Comparison of ENCODE assay signal across 2 cellular contexts in the genomic region with DNA sequence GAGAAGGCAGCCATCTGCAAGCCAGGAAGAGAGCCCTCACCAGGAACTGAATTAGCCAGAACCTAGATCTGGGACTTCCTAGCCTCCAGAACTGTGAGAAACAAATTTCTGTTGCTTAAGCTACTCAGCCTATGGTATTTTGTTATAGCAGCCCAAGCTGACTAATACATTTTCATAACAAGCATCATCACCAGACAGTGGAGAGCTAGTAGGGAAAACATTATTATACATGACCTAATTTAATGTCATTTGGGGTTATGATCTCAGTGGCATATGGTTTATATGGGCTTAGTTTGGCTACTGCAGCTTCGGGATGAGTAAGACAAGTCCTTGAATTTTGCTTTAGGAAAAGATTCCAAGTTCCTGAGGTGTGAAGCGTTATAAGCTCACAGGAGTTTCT.
A peak's percentile ranks its signal among the peaks of the same experiment; 100 is the strongest.
TF ChIP-seq lines count a peak whose summit lies in the region.

No MANE protein-coding gene starts in this region.

TF ChIP-seq in IMR-90, 13 proteins besides CTCF, POLR2A, EP300 and RAD21:
- no peak for TF ChIP-seq MAZ (IDR thresholded peaks at IDR 0.05; ENCODE audit: borderline replicate concordance, low read depth, low read length)
- no peak for TF ChIP-seq CEBPB (IDR thresholded peaks at IDR 0.05; ENCODE audit: low read depth, low read length)
- no peak for TF ChIP-seq CHD1 (IDR thresholded peaks at IDR 0.05; ENCODE audit: low read depth, low read length)
- TF ChIP-seq BHLHE40 (IDR thresholded peaks at IDR 0.05; ENCODE audit: low read depth, low read length): no peak
- no peak for TF ChIP-seq RCOR1 (IDR thresholded peaks at IDR 0.05; ENCODE audit: insufficient replicate concordance, low read length)
- TF ChIP-seq NFE2L2 (IDR thresholded peaks at IDR 0.05; ENCODE audit: low read depth, low read length): no peak
- no peak for TF ChIP-seq MXI1 (IDR thresholded peaks at IDR 0.05; ENCODE audit: borderline replicate concordance, low read depth, low read length)
- TF ChIP-seq MAFK (IDR thresholded peaks at IDR 0.05; ENCODE audit: low read depth, low read length): no peak
- TF ChIP-seq, protein P1, sequence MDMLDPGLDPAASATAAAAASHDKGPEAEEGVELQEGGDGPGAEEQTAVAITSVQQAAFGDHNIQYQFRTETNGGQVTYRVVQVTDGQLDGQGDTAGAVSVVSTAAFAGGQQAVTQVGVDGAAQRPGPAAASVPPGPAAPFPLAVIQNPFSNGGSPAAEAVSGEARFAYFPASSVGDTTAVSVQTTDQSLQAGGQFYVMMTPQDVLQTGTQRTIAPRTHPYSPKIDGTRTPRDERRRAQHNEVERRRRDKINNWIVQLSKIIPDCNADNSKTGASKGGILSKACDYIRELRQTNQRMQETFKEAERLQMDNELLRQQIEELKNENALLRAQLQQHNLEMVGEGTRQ (IDR thresholded peaks at IDR 0.05; ENCODE audit: low read depth, low read length): no peak
- no peak for TF ChIP-seq SMC3 (IDR thresholded peaks at IDR 0.05; ENCODE audit: low read depth, low read length)

TF ChIP-seq in K562, 482 proteins besides CTCF, POLR2A, EP300 and RAD21:
- TF ChIP-seq RBM39 (optimal IDR thresholded peaks at IDR 0.05; ENCODE audit: low read depth, low read length) (no peak), ZBTB7A (IDR thresholded peaks at IDR 0.05; ENCODE audit: borderline replicate concordance, control insufficient read depth, low read depth, low read length) (no peak), EZH2 (IDR thresholded peaks at IDR 0.05; ENCODE audit: borderline replicate concordance, low read depth, low read length) (no peak), RBM14 (IDR thresholded peaks at IDR 0.05; ENCODE audit: borderline replicate concordance, insufficient read depth, low read depth, low read length) (no peak), ZNF12 (CRISPR knock-in tag; IDR thresholded peaks at IDR 0.05) (peak; percentile 96), MGA (IDR thresholded peaks at IDR 0.05) (no peak), ATF1 (CRISPR knock-in tag; IDR thresholded peaks at IDR 0.05) (no peak), ATF1 (tag; IDR thresholded peaks at IDR 0.05) (no peak)
TF ChIP-seq in K562: peak in this region for 1.
